19 cellular contexts compared by ENCODE assay signal in genomic region chr1:11204396-11205190, GRCh38. TPM values are rescaled to one million over a fixed set of nuclear protein-coding genes. Genes with fewer than 3 reads are reported as not detected.
DNase-seq lines count a peak whose midpoint lies in the region; ATAC-seq and TF ChIP-seq lines count a peak whose summit lies in the region.
"Had no signal": no experiment of that assay in that cellular context is flagged by ENCODE, and none has a peak within 500 bp of the region (broad histone marks: within the 10 kb centered on the region; RNA-seq: fewer than 3 reads in every experiment).

No MANE protein-coding gene starts in this region.

- H3K9me3 ChIP-seq in BE2C (no peaks in the 10 kb centered on the region), sigmoid colon (no peaks in the 10 kb centered on the region)
- H3K9me3 ChIP-seq: BLaER1 treated with 17β-estradiol and CSF1 and Interleukin-3, amounts not matched to agents 10 nM and 100 nM; SJSA1 had no signal

- H3K4me1 ChIP-seq in BE2C: no peaks in the 10 kb centered on the region
- H3K4me1 ChIP-seq in sigmoid colon: no peaks in the 10 kb centered on the region
- H3K4me1 ChIP-seq: SJSA1 had no signal

- 96% methylated on average over 11 of the region's 11 CpGs for WGBS in sigmoid colon, 2 donors

- intact Hi-C loops in sciatic nerve (cut with DNase I): no loop called here
- intact Hi-C loops in sigmoid colon (cut with DNase I): no loop called here

- TF ChIP-seq CTCF in BE2C (IDR thresholded peaks at IDR 0.05; ENCODE audit: low read depth, low read length) (no peak), sigmoid colon (IDR thresholded peaks at IDR 0.05) (no peak)

- ATAC-seq in left lobe of liver (peak; percentile 94), sciatic nerve (peak; percentile 63), HG02884 (IDR thresholded peaks at IDR 0.05; ENCODE audit: unreplicated experiment) (no peak)
- ATAC-seq: CD8-positive, alpha-beta T cell; Right ventricle myocardium inferior had no signal

- H3K27me3 ChIP-seq in BE2C (no peaks in the 10 kb centered on the region), sigmoid colon (no peaks in the 10 kb centered on the region)
- H3K27me3 ChIP-seq: BLaER1 treated with 17β-estradiol and CSF1 and Interleukin-3, amounts not matched to agents 10 nM and 100 nM; SJSA1 had no signal

- H3K4me3 ChIP-seq in BE2C (ENCODE audit: low read depth, low read length) (no peak overlapping the region), sigmoid colon (no peak overlapping the region)
- H3K4me3 ChIP-seq: BLaER1 treated with 17β-estradiol and CSF1 and Interleukin-3, amounts not matched to agents 10 nM and 100 nM; SJSA1 had no signal

- peaks cover under 1% of the 10 kb centered on the region; the same call in 1 of the 2 replicates for H3K36me3 ChIP-seq in BE2C
- H3K36me3 ChIP-seq in sigmoid colon: peaks cover 12 to 99% (median 33%) of the 10 kb centered on the region in 4 donors

- TF ChIP-seq EP300 in sigmoid colon (IDR thresholded peaks at IDR 0.05): no peak

- TF ChIP-seq POLR2A in sigmoid colon (IDR thresholded peaks at IDR 0.05): no peak

- H3K27ac ChIP-seq in sigmoid colon: no peak overlapping the region
- H3K27ac ChIP-seq: BLaER1 treated with 17β-estradiol and CSF1 and Interleukin-3, amounts not matched to agents 10 nM and 100 nM; SJSA1 had no signal

- peak; percentile 46 for DNase-seq in NCI-H2107 treated with DMSO at 0.1 percent for 48 hours (lab: John Stamatoyannopoulos, UW; ENCODE audit: unreplicated experiment)
- peak; percentile 80 for DNase-seq in cerebellum (ENCODE audit: low spot score)
- peak; percentile 72 for DNase-seq in left lobe of liver (ENCODE audit: low spot score)
- no peak for DNase-seq in sciatic nerve (ENCODE audit: low spot score)
- DNase-seq in BE2C: no peak
- DNase-seq in sigmoid colon: no peak
- DNase-seq: CD8-positive, alpha-beta T cell; DMS153; HFFc6; Kasumi-1; NCI-H1417 treated with DMSO at 0.1 percent for 48 hours; NCI-H187; NCI-H2171 treated with DMSO at 0.1 percent for 48 hours; NCI-H524 treated with DMSO at 0.1 percent for 48 hours had no signal

RNA-seq across cellular contexts. Expression of gene ANGPTL7, which starts 15.4 kb away (rescaled TPM):
- total RNA-seq in cerebellum (0.27 TPM), left lobe of liver (not detected), sciatic nerve (159 TPM), sigmoid colon (1 to 10 TPM; 1.4 to 6.4 (median 3.2) TPM)
- not detected for polyA plus RNA-seq in BE2C (2012; ENCODE audit: insufficient read depth, insufficient read length, low read depth)
- polyA plus RNA-seq in sigmoid colon: 1 to 10 TPM in 1 of 3 donors, under 1 TPM in 1, not detected in 1; 0.51 to 1.2 TPM
- total RNA-seq: CD8-positive, alpha-beta T cell; HFFc6; MCF 10A; SJSA1 had no signal

RNA-seq across cellular contexts. Expression of gene MTOR, which starts 57.8 kb away (rescaled TPM):
- total RNA-seq in cerebellum: 54.1 TPM
- 33.2 TPM for total RNA-seq in left lobe of liver
- 36.1 TPM for total RNA-seq in sciatic nerve
- 17.0 TPM for polyA plus RNA-seq in BE2C (2012; ENCODE audit: insufficient read depth, insufficient read length, low read depth)
- total RNA-seq in sigmoid colon: 10 to 100 TPM; 22.8 to 38.1 (median 30.0) TPM
- 10 to 100 TPM in 2 of 3 donors, 1 to 10 TPM in 1; 7.6 to 25.7 (median 10.2) TPM for polyA plus RNA-seq in sigmoid colon

Comparison
In these comparisons a context has a peak if more than half of its experiments do, and no peak if none do; other contexts are left out.
1. DNase-seq: peak in NCI-H2107 treated with DMSO at 0.1 percent for 48 hours (single experiment), cerebellum (single experiment) and left lobe of liver (single experiment); none in sciatic nerve (single experiment), BE2C (single experiment) and sigmoid colon (single experiment).
2. RNA of gene ANGPTL7, which starts 15.4 kb away (total RNA-seq): 159 TPM in sciatic nerve (single experiment); 1.4 to 6.4 TPM in sigmoid colon, 0.27 TPM in cerebellum (single experiment) and not detected in left lobe of liver (single experiment); every median in the first group is over 10 times any median in the second.